In the genomic region with DNA sequence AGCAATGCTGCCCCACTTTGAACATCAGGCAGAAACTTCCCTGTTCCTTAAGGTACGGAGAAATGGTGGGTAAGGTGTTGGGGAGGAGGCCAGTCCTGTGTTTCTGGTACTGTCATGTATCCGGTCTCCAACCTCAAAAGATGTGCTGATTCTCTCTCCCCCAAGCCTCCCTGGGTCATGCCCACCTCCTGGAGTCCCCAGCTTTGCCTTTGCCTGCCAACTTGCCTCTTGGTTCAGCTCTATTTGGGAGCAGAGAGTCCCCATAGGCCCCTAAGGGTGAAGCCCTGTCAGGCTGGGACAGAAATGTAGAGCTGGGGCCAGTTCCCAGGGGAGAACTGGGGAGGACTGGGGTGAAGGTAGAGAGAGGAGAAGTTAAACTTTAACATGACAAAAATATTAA, we compare ENCODE assay signal across 21 cellular contexts. TPM values are rescaled to one million over a fixed set of nuclear protein-coding genes. Genes with fewer than 3 reads are reported as not detected.
DNase-seq lines count a peak whose midpoint lies in the region; ATAC-seq and TF ChIP-seq lines count a peak whose summit lies in the region.
"Had no signal": no experiment of that assay in that cellular context is flagged by ENCODE, and none has a peak within 500 bp of the region (broad histone marks: within the 10 kb centered on the region; RNA-seq: fewer than 3 reads in every experiment).

No MANE protein-coding gene starts in this region.

- TF ChIP-seq CTCF in chondrocyte (IDR thresholded peaks at IDR 0.05): no peak

- no peak for ATAC-seq in stimulated activated naive CD8-positive, alpha-beta T cell treated with anti-CD3 and anti-CD28 coated beads, Interleukin-15, Interleukin-2, amounts not matched to agents 100 U/mL and 50 U/mL, for 24 hours
- ATAC-seq: HCT116, pancreas, sciatic nerve, T-helper 17 cell had no signal

- no peaks in the 10 kb centered on the region for H3K9me3 Mint-ChIP-seq in activated CD4-positive, alpha-beta memory T cell treated with anti-CD3 and anti-CD28 coated beads, Interleukin-2, amount 10 ng/mL, durations not matched to agents 7 days and 5 days
- H3K9me3 Mint-ChIP-seq in chondrocyte (ENCODE audit: low read depth): no peaks in the 10 kb centered on the region
- H3K9me3 Mint-ChIP-seq: memory B cell had no signal

- H3K4me3 Mint-ChIP-seq in activated CD4-positive, alpha-beta memory T cell treated with anti-CD3 and anti-CD28 coated beads, Interleukin-2, amount 10 ng/mL, durations not matched to agents 7 days and 5 days: no peak overlapping the region
- no peak overlapping the region for H3K4me3 Mint-ChIP-seq in chondrocyte (ENCODE audit: unreplicated experiment)
- H3K4me3 Mint-ChIP-seq: memory B cell, T-helper 17 cell had no signal

- CTCF ChIA-PET in activated CD4-positive, alpha-beta memory T cell treated with anti-CD3 and anti-CD28 coated beads, Interleukin-2, amount 10 ng/mL, durations not matched to agents 7 days and 5 days (lab: Charles Lee): interaction anchor here (1.2 to 6.8 kb wide), 5 partner anchors 12 to 37 kb away, joined by 4 to 135 read pairs (median 7); partner anchors contain the start of gene TBKBP1

- H3K4me1 Mint-ChIP-seq in activated CD4-positive, alpha-beta memory T cell treated with anti-CD3 and anti-CD28 coated beads, Interleukin-2, amount 10 ng/mL, durations not matched to agents 7 days and 5 days: peaks cover 71% of the 10 kb centered on the region
- H3K4me1 Mint-ChIP-seq in chondrocyte (ENCODE audit: low read depth): peaks cover 3% of the 10 kb centered on the region

- peaks cover 25% of the 10 kb centered on the region for H3K36me3 Mint-ChIP-seq in activated CD4-positive, alpha-beta memory T cell treated with anti-CD3 and anti-CD28 coated beads, Interleukin-2, amount 10 ng/mL, durations not matched to agents 7 days and 5 days (ENCODE audit: low read depth)
- H3K36me3 Mint-ChIP-seq in chondrocyte (ENCODE audit: low read depth): no peaks in the 10 kb centered on the region
- H3K36me3 Mint-ChIP-seq: memory B cell had no signal

- peak overlapping the region; percentile 37 for H3K27ac Mint-ChIP-seq in activated CD4-positive, alpha-beta memory T cell treated with anti-CD3 and anti-CD28 coated beads, Interleukin-2, amount 10 ng/mL, durations not matched to agents 7 days and 5 days
- H3K27ac Mint-ChIP-seq in chondrocyte (ENCODE audit: unreplicated experiment): no peak overlapping the region
- H3K27ac Mint-ChIP-seq: memory B cell, T-helper 17 cell had no signal

- no peaks in the 10 kb centered on the region for H3K27me3 Mint-ChIP-seq in activated CD4-positive, alpha-beta memory T cell treated with anti-CD3 and anti-CD28 coated beads, Interleukin-2, amount 10 ng/mL, durations not matched to agents 7 days and 5 days
- peaks cover 60% of the 10 kb centered on the region for H3K27me3 Mint-ChIP-seq in chondrocyte (ENCODE audit: low read depth)

- peak; percentile 61 for DNase-seq in activated CD8-positive, alpha-beta memory T cell treated with anti-CD3 and anti-CD28 coated beads for 24 hours
- no peak for DNase-seq in activated CD8-positive, alpha-beta memory T cell treated with anti-CD3 and anti-CD28 coated beads, Interleukin-2, amount 50 U/mL, for 4 hours
- no peak for DNase-seq in activated CD4-positive, alpha-beta memory T cell treated with anti-CD3 and anti-CD28 coated beads, Interleukin-2, amount 10 ng/mL, durations not matched to agents 7 days and 5 days
- peak; percentile 25 for DNase-seq in chondrocyte (ENCODE audit: low spot score)
- peak; percentile 11 for DNase-seq in stimulated activated naive CD8-positive, alpha-beta T cell treated with anti-CD3 and anti-CD28 coated beads, Interleukin-15, Interleukin-2, amounts not matched to agents 100 U/mL and 50 U/mL, for 24 hours
- DNase-seq in activated CD4-positive, alpha-beta T cell treated with anti-CD3 and anti-CD28 coated beads for 1 hour: no peak
- DNase-seq in activated CD4-positive, CD25-positive, alpha-beta regulatory T cell (lab: John Stamatoyannopoulos, UW): no peak
- DNase-seq in DMS79 treated with DMSO at 0.1 percent for 48 hours (lab: John Stamatoyannopoulos, UW): no peak
- DNase-seq: C1 segment of cervical spinal cord, esophagus squamous epithelium, GDM1, NCI-H1417 treated with DMSO at 0.1 percent for 48 hours, NCI-H524 treated with DMSO at 0.1 percent for 48 hours, SHP77, T-helper 17 cell had no signal

- POLR2A ChIA-PET in activated CD4-positive, alpha-beta memory T cell treated with anti-CD3 and anti-CD28 coated beads, Interleukin-2, amount 10 ng/mL, durations not matched to agents 7 days and 5 days (lab: Charles Lee): interaction anchor here (1.0 to 19.8 kb wide), 4 partner anchors 10 to 54 kb away, joined by 3 to 463 read pairs (median 50); partner anchors contain the start of gene TBKBP1

RNA-seq across cellular contexts. Expression of gene TBX21, which starts 1.6 kb away (rescaled TPM):
- 10 to 100 TPM; 58.3 to 61.1 TPM for total RNA-seq in activated CD4-positive, alpha-beta memory T cell treated with anti-CD3 and anti-CD28 coated beads, Interleukin-2, amount 10 ng/mL, durations not matched to agents 7 days and 5 days
- not detected in 3 replicates for total RNA-seq in chondrocyte
- total RNA-seq: A673, M059J had no signal

RNA-seq across cellular contexts. Expression of gene TBKBP1, which starts 37.4 kb away (rescaled TPM):
- 1 to 10 TPM; 7.0 TPM for total RNA-seq in activated CD4-positive, alpha-beta memory T cell treated with anti-CD3 and anti-CD28 coated beads, Interleukin-2, amount 10 ng/mL, durations not matched to agents 7 days and 5 days
- total RNA-seq in chondrocyte: 11.3 to 13.6 TPM (median 12.6 TPM) in 3 replicates

Comparison
In these comparisons a context has a peak if more than half of its experiments do, and no peak if none do; other contexts are left out.
1. DNase-seq: peak in activated CD8-positive, alpha-beta memory T cell treated with anti-CD3 and anti-CD28 coated beads for 24 hours (single experiment), chondrocyte (single experiment) and stimulated activated naive CD8-positive, alpha-beta T cell treated with anti-CD3 and anti-CD28 coated beads, Interleukin-15, Interleukin-2, amounts not matched to agents 100 U/mL and 50 U/mL, for 24 hours (single experiment); none in activated CD8-positive, alpha-beta memory T cell treated with anti-CD3 and anti-CD28 coated beads, Interleukin-2, amount 50 U/mL, for 4 hours (single experiment), activated CD4-positive, alpha-beta memory T cell treated with anti-CD3 and anti-CD28 coated beads, Interleukin-2, amount 10 ng/mL, durations not matched to agents 7 days and 5 days (single experiment), activated CD4-positive, alpha-beta T cell treated with anti-CD3 and anti-CD28 coated beads for 1 hour (single experiment), activated CD4-positive, CD25-positive, alpha-beta regulatory T cell (0 of 4) and DMS79 treated with DMSO at 0.1 percent for 48 hours (single experiment).
2. RNA of gene TBX21, which starts 1.6 kb away (total RNA-seq): 58.3 to 61.1 TPM in activated CD4-positive, alpha-beta memory T cell treated with anti-CD3 and anti-CD28 coated beads, Interleukin-2, amount 10 ng/mL, durations not matched to agents 7 days and 5 days; not detected in chondrocyte; every median in the first group is over 10 times any median in the second.